In genomic region chr5:63803165-63803564, GRCh38 we compare ENCODE assay signal across 15 cellular contexts.
DNase-seq lines count a peak whose midpoint lies in the region; TF ChIP-seq lines count a peak whose summit lies in the region.
"Had no signal": no experiment of that assay in that cellular context is flagged by ENCODE, and none has a peak within 500 bp of the region (broad histone marks: within the 10 kb centered on the region; RNA-seq: fewer than 3 reads in every experiment).

No MANE protein-coding gene starts in this region.

- H3K9me3 ChIP-seq in endodermal cell (ENCODE audit: control insufficient read depth, low read length): no peaks in the 10 kb centered on the region
- H3K9me3 ChIP-seq: BLaER1 treated with 17β-estradiol and CSF1 and Interleukin-3, amounts not matched to agents 10 nM and 100 nM had no signal

- H3K4me1 Mint-ChIP-seq in endodermal cell: peaks cover 2% of the 10 kb centered on the region
- H3K4me1 Mint-ChIP-seq: B cell had no signal

- no peak overlapping the region for H3K27ac Mint-ChIP-seq in endodermal cell
- H3K27ac Mint-ChIP-seq: B cell; CD8-positive, alpha-beta T cell; HFFc6 had no signal

- DNase-seq in endodermal cell: peak; percentile 48
- peak; percentile 5 for DNase-seq in iPS DF 4.7 (ENCODE audit: extremely low read depth, low spot score)
- DNase-seq in renal cortical epithelial cell (ENCODE audit: low read depth): peak; percentile 1
- no peak for DNase-seq in NCI-H226
- DNase-seq in kidney tubule cell (ENCODE audit: low spot score): no peak
- DNase-seq in T1000 (lab: John Stamatoyannopoulos, UW): no peak
- DNase-seq: Calu3; CD8-positive, alpha-beta T cell; GM23248; H7; HFFc6; IMR-90 had no signal

- H3K4me3 ChIP-seq in endodermal cell (ENCODE audit: low read length): no peak overlapping the region
- H3K4me3 ChIP-seq: BLaER1 treated with 17β-estradiol and CSF1 and Interleukin-3, amounts not matched to agents 10 nM and 100 nM; GM23248 had no signal

- no peaks in the 10 kb centered on the region for H3K4me1 ChIP-seq in endodermal cell (ENCODE audit: control insufficient read depth, insufficient read depth, low read length)
- H3K4me1 ChIP-seq: BLaER1 treated with 17β-estradiol and CSF1 and Interleukin-3, amounts not matched to agents 10 nM and 100 nM had no signal

- H3K4me3 Mint-ChIP-seq in endodermal cell: no peak overlapping the region
- H3K4me3 Mint-ChIP-seq: B cell; CD8-positive, alpha-beta T cell; HFFc6 had no signal

- no peak overlapping the region for H3K9ac ChIP-seq in endodermal cell (ENCODE audit: extremely low read depth, low read length, poor library complexity, severe bottlenecking)
- H3K9ac ChIP-seq: BLaER1 treated with 17β-estradiol and CSF1 and Interleukin-3, amounts not matched to agents 10 nM and 100 nM; GM23248 had no signal

- H3K27me3 Mint-ChIP-seq in endodermal cell (ENCODE audit: insufficient read depth): no peaks in the 10 kb centered on the region
- H3K27me3 Mint-ChIP-seq: B cell had no signal

- H3K9me3 Mint-ChIP-seq in endodermal cell: peaks cover 2% of the 10 kb centered on the region

- 100% methylated on average over 1 of the region's 1 CpG; no CpG with 5 or more reads in 1 of the 2 experiments for WGBS in endodermal cell (ENCODE audit: insufficient coverage in 1 of 2, insufficient read length in 1 of 2), 2 experiments

- TF ChIP-seq CTCF in 22Rv1 (IDR thresholded peaks at IDR 0.05) (no peak), endodermal cell (conservative IDR thresholded peaks at IDR 0.05) (no peak)

- H3K36me3 Mint-ChIP-seq in endodermal cell (ENCODE audit: low read depth): no peaks in the 10 kb centered on the region
- H3K36me3 Mint-ChIP-seq: CD8-positive, alpha-beta T cell had no signal

- no peaks in the 10 kb centered on the region for H3K36me3 ChIP-seq in endodermal cell (ENCODE audit: control insufficient read depth, insufficient read depth, low read length)
- H3K36me3 ChIP-seq: BLaER1 treated with 17β-estradiol and CSF1 and Interleukin-3, amounts not matched to agents 10 nM and 100 nM had no signal

- no peaks in the 10 kb centered on the region for H3K27me3 ChIP-seq in endodermal cell (ENCODE audit: control insufficient read depth, insufficient read depth, low read length, poor library complexity, severe bottlenecking)
- H3K27me3 ChIP-seq: BLaER1 treated with 17β-estradiol and CSF1 and Interleukin-3, amounts not matched to agents 10 nM and 100 nM had no signal

- H3K27ac ChIP-seq in 22Rv1 (peak overlapping the region; percentile 48; the same call in 1 of the 2 replicates), endodermal cell (ENCODE audit: low read depth, low read length) (no peak overlapping the region)
- H3K27ac ChIP-seq: BLaER1 treated with 17β-estradiol and CSF1 and Interleukin-3, amounts not matched to agents 10 nM and 100 nM; GM23248 had no signal

Comparison
In these comparisons a context has a peak if more than half of its experiments do, and no peak if none do; other contexts are left out.
1. DNase-seq: peak in endodermal cell (single experiment), iPS DF 4.7 (single experiment) and renal cortical epithelial cell (single experiment); none in NCI-H226 (single experiment), kidney tubule cell (single experiment) and T1000 (single experiment).